ENCODE assay signal across 9 cellular contexts in genomic region chr7:150739045-150739432, GRCh38.
DNase-seq lines count a peak whose midpoint lies in the region; ATAC-seq and TF ChIP-seq lines count a peak whose summit lies in the region.
"Had no signal": no experiment of that assay in that cellular context is flagged by ENCODE, and none has a peak within 500 bp of the region (broad histone marks: within the 10 kb centered on the region; RNA-seq: fewer than 3 reads in every experiment).

No MANE protein-coding gene starts in this region.

- H3K36me3 ChIP-seq in OCI-LY3 (replicated peaks; ENCODE audit: low read depth, low read length) (no peaks in the 10 kb centered on the region), duodenal mucosa (ENCODE audit: control insufficient read depth in 1 of 2, insufficient read depth in 2 of 2, low read length in 2 of 2) (peaks cover 0 to 15% of the 10 kb centered on the region in 2 donors), rectal smooth muscle tissue (ENCODE audit: control insufficient read depth, insufficient read depth, low read length) (no peaks in the 10 kb centered on the region), brain microvascular endothelial cell (replicated peaks) (no peaks in the 10 kb centered on the region)

- H3K27ac ChIP-seq in OCI-LY3 (ENCODE audit: low read length) (no peak overlapping the region), duodenal mucosa (ENCODE audit: low read depth, low read length) (no peak overlapping the region), rectal smooth muscle tissue (ENCODE audit: low read depth, low read length) (no peak overlapping the region), brain microvascular endothelial cell (no peak overlapping the region)

- TF ChIP-seq CTCF in GM12865 (IDR thresholded peaks at IDR 0.05; ENCODE audit: insufficient read depth, low read depth, low read length, missing control alignments): no peak
- TF ChIP-seq CTCF in OCI-LY3 (IDR thresholded peaks at IDR 0.05; ENCODE audit: low read depth, low read length): peak; percentile 39
- TF ChIP-seq CTCF in brain microvascular endothelial cell (IDR thresholded peaks at IDR 0.05; ENCODE audit: low read depth, low read length, missing control alignments): no peak

- no peak for ATAC-seq in GM19467 (IDR thresholded peaks at IDR 0.05; ENCODE audit: unreplicated experiment)

- no peaks in the 10 kb centered on the region for H3K79me2 ChIP-seq in OCI-LY3 (ENCODE audit: low read length)

- no peaks in the 10 kb centered on the region for H4K20me1 ChIP-seq in OCI-LY3 (ENCODE audit: insufficient read depth, low read length)

- no peak for DNase-seq in GM12865 (ENCODE audit: low read depth)
- DNase-seq in NOMO-1 (lab: John Stamatoyannopoulos, UW; ENCODE audit: unreplicated experiment in 2 of 2): no peak
- no peak for DNase-seq in epidermal melanocyte (ENCODE audit: insufficient read length, low spot score)
- DNase-seq in brain microvascular endothelial cell: no peak
- DNase-seq: NCI-H1436 treated with DMSO at 0.1 percent for 48 hours had no signal

- in situ Hi-C loops in brain microvascular endothelial cell (cut with HindIII; ENCODE audit: low pct_ligation_motif_present, low sequenced_read_pairs): no loop called here

- H2AFZ ChIP-seq in OCI-LY3 (ENCODE audit: low read depth, low read length): no peak overlapping the region

- H3K4me2 ChIP-seq in OCI-LY3 (ENCODE audit: low read length): no peak overlapping the region

- peaks cover 28% of the 10 kb centered on the region for H3K27me3 ChIP-seq in OCI-LY3 (ENCODE audit: low read depth, low read length)
- H3K27me3 ChIP-seq in duodenal mucosa (ENCODE audit: control insufficient read depth in 1 of 2, insufficient read depth in 2 of 2, low read length in 2 of 2): no peaks in the 10 kb centered on the region
- no peaks in the 10 kb centered on the region for H3K27me3 ChIP-seq in rectal smooth muscle tissue (ENCODE audit: control insufficient read depth, insufficient read depth, low read length)
- H3K27me3 ChIP-seq in brain microvascular endothelial cell (replicated peaks): no peaks in the 10 kb centered on the region

- H3K9me3 ChIP-seq in OCI-LY3 (ENCODE audit: insufficient read depth, low read length): no peaks in the 10 kb centered on the region
- no peaks in the 10 kb centered on the region for H3K9me3 ChIP-seq in duodenal mucosa (ENCODE audit: control insufficient read depth in 1 of 2, low read length in 2 of 2)

- no peak overlapping the region for H3K9ac ChIP-seq in OCI-LY3 (ENCODE audit: low read length)
- H3K9ac ChIP-seq in duodenal mucosa (ENCODE audit: low read depth in 1 of 2, low read length in 2 of 2): peak overlapping the region in 1 of 2 donors; percentile 70
- H3K9ac ChIP-seq in rectal smooth muscle tissue (ENCODE audit: low read length): no peak overlapping the region

- H3K4me1 ChIP-seq in OCI-LY3 (ENCODE audit: low read length) (peaks cover 27% of the 10 kb centered on the region), duodenal mucosa (ENCODE audit: control insufficient read depth in 1 of 2, insufficient read depth in 2 of 2, low read length in 2 of 2) (peaks cover 0 to 7% of the 10 kb centered on the region in 2 donors), rectal smooth muscle tissue (ENCODE audit: control insufficient read depth, insufficient read depth, low read length) (peaks cover 5% of the 10 kb centered on the region)

- H3K4me3 ChIP-seq in GM12865 (ENCODE audit: low read depth, low read length) (peak overlapping the region; percentile 88), OCI-LY3 (ENCODE audit: low read length) (no peak overlapping the region), duodenal mucosa (ENCODE audit: low read depth in 1 of 2, low read length in 2 of 2) (peak overlapping the region; percentile 72 to 75), rectal smooth muscle tissue (ENCODE audit: low read length) (peak overlapping the region; percentile 48), brain microvascular endothelial cell (ENCODE audit: low read depth, low read length) (no peak overlapping the region)

Comparison
In these comparisons a context has a peak if more than half of its experiments do, and no peak if none do; other contexts are left out.
1. H3K4me3 ChIP-seq: peak in GM12865 (single experiment), duodenal mucosa (2 of 2) and rectal smooth muscle tissue (single experiment); none in OCI-LY3 (single experiment) and brain microvascular endothelial cell (single experiment).